In the genomic region with DNA sequence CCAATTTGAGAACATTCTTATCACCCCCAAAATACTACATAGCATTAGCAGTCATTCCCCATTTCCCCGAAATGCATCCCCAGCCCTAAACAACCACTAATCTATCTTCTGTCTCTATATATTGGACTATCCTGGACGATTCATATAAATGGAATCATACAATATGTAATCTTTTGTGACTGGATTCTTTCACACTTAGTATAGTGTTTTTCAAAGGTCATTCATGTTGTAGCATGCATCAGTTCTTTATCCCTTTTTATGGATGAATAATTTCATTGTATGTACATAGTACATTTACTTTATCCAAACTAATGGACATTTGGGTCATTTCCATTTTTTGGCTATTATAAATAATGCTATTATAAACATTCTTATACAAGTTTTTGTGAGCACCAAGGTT, we compare ENCODE assay signal across 8 cellular contexts.
"Had no signal": no experiment of that assay in that cellular context is flagged by ENCODE, and none has a peak within 500 bp of the region (broad histone marks: within the 10 kb centered on the region; RNA-seq: fewer than 3 reads in every experiment).

No MANE protein-coding gene starts in this region.

- H3K4me3 ChIP-seq: GM23338, K562 had no signal

- DNase-seq: H9, HCEC 1CT, IMR-90 had no signal

- ATAC-seq: GM23338 had no signal

- FAIRE-seq: H1, H54, HTR-8/SVneo, K562 had no signal
